In genomic region chr19:18477974-18478373, GRCh38 we compare ENCODE assay signal across 12 cellular contexts. TPM values are rescaled to one million over a fixed set of nuclear protein-coding genes. Genes with fewer than 3 reads are reported as not detected.
DNase-seq lines count a peak whose midpoint lies in the region; ATAC-seq and TF ChIP-seq lines count a peak whose summit lies in the region.
"Had no signal": no experiment of that assay in that cellular context is flagged by ENCODE, and none has a peak within 500 bp of the region (broad histone marks: within the 10 kb centered on the region; RNA-seq: fewer than 3 reads in every experiment).

No MANE protein-coding gene starts in this region.

- no peak overlapping the region for H3K9ac ChIP-seq in mammary epithelial cell (ENCODE audit: insufficient read depth, low read length)

- BruUV-seq in MCF 10A (replicated peaks; lab: Mats Ljungman, UMichigan) (no TSS peak), mammary epithelial cell (replicated peaks; lab: Mats Ljungman, UMichigan) (no TSS peak)

- WGBS in mammary epithelial cell (ENCODE audit: low coverage, missing lambda C conversion rate), result 89% methylated on average over 8 of the region's 8 CpGs
- 80 to 84% methylated on average over 1 to 8 of the region's 8 CpGs for WGBS in transverse colon (ENCODE audit: low coverage in 1 of 2), 2 donors

- peak overlapping the region; percentile 35 for H3K27ac Mint-ChIP-seq in MCF 10A (ENCODE audit: low read depth, unreplicated experiment)
- peak overlapping the region; percentile 91 for H3K27ac Mint-ChIP-seq in activated naive CD8-positive, alpha-beta T cell treated with anti-CD3 and anti-CD28 coated beads, Interleukin-2, amount 50 U/mL, for 24 hours

- POLR2A ChIA-PET in MCF 10A (lab: Yijun Ruan, JAX), result interaction anchor here (0.5 kb wide), 1 partner anchor 758 kb away, joined by 3 read pairs; no protein-coding TSS in a partner anchor

- dilution Hi-C loops in mammary epithelial cell (cut with HindIII; ENCODE audit: low sequenced_read_pairs), result no loop called here

- peaks cover 97% of the 10 kb centered on the region for H3K79me2 ChIP-seq in mammary epithelial cell (ENCODE audit: insufficient read depth, low read length)

- no peak for TF ChIP-seq EP300 in transverse colon (IDR thresholded peaks at IDR 0.05; ENCODE audit: low read depth)

- H3K36me3 ChIP-seq in mammary epithelial cell (ENCODE audit: insufficient read depth, low read length) (no peaks in the 10 kb centered on the region), muscle layer of duodenum (ENCODE audit: control insufficient read depth in 1 of 2, insufficient read depth in 2 of 2, low read length in 2 of 2) (no peaks in the 10 kb centered on the region), transverse colon (no peaks in the 10 kb centered on the region)

- H3K27me3 Mint-ChIP-seq in MCF 10A (ENCODE audit: insufficient read depth, unreplicated experiment), result no peaks in the 10 kb centered on the region
- no peaks in the 10 kb centered on the region for H3K27me3 Mint-ChIP-seq in activated naive CD8-positive, alpha-beta T cell treated with anti-CD3 and anti-CD28 coated beads, Interleukin-2, amount 50 U/mL, for 24 hours

- no peak for TF ChIP-seq CTCF in MCF 10A (IDR thresholded peaks at IDR 0.05; ENCODE audit: unreplicated experiment)
- TF ChIP-seq CTCF in mammary epithelial cell (conservative IDR thresholded peaks at IDR 0.05 in 1 of 2, IDR thresholded peaks at IDR 0.05 in 1 of 2; ENCODE audit: extremely low read depth in 1 of 2, insufficient read depth in 1 of 2, low read depth in 1 of 2, low read length in 2 of 2), result no peak
- no peak for TF ChIP-seq CTCF in transverse colon (IDR thresholded peaks at IDR 0.05)

- CTCF ChIA-PET in MCF 10A (lab: Yijun Ruan, JAX) (interaction anchor here (0.6 to 1.4 kb wide), 4 partner anchors 8 to 293 kb away, joined by 3 to 6 read pairs (median 4); no protein-coding TSS in a partner anchor), mammary epithelial cell (lab: Charles Lee; ENCODE audit: low non-redundant PET) (no interaction called here)

- H3K27ac ChIP-seq in mammary epithelial cell (ENCODE audit: insufficient read depth, low read depth, low read length) (no peak overlapping the region), muscle layer of duodenum (ENCODE audit: low read length) (peak overlapping the region; percentile 61), transverse colon (peak overlapping the region; percentile 80 to 88 (median 84))
- H3K27ac ChIP-seq: C4-2B had no signal

- H3K4me3 Mint-ChIP-seq in MCF 10A (ENCODE audit: unreplicated experiment), result no peak overlapping the region
- H3K4me3 Mint-ChIP-seq in activated naive CD8-positive, alpha-beta T cell treated with anti-CD3 and anti-CD28 coated beads, Interleukin-2, amount 50 U/mL, for 24 hours, result no peak overlapping the region

- peaks cover 38% of the 10 kb centered on the region for H3K4me1 ChIP-seq in mammary epithelial cell (ENCODE audit: insufficient read depth, low read length)
- peaks cover 8 to 39% of the 10 kb centered on the region in 2 donors for H3K4me1 ChIP-seq in muscle layer of duodenum (ENCODE audit: control insufficient read depth in 1 of 2, insufficient read depth in 2 of 2, low read length in 2 of 2)
- peaks cover 48 to 76% (median 64%) of the 10 kb centered on the region in 4 donors for H3K4me1 ChIP-seq in transverse colon

- TF ChIP-seq POLR2A in transverse colon (IDR thresholded peaks at IDR 0.05), result no peak

- no peak for DNase-seq in MCF 10A (ENCODE audit: unreplicated experiment)
- no peak for DNase-seq in mammary epithelial cell
- no peak for DNase-seq in activated naive CD8-positive, alpha-beta T cell treated with anti-CD3 and anti-CD28 coated beads, Interleukin-2, amount 50 U/mL, for 24 hours
- no peak for DNase-seq in transverse colon
- DNase-seq in nucleus accumbens (lab: John Stamatoyannopoulos, UW), result no peak
- no peak for DNase-seq in stimulated activated CD4-positive, alpha-beta T cell treated with anti-CD3 and anti-CD28 coated beads, Interleukin-2, amount 100 ng/mL, for 24 hours
- DNase-seq: activated effector memory CD4-positive, alpha-beta T cell treated with anti-CD3 and anti-CD28 coated beads, Interleukin-2, amount 50 U/mL, for 16 hours; H7; stimulated activated CD4-positive, alpha-beta T cell treated with anti-CD3 and anti-CD28 coated beads, Interleukin-4, amount 100 ng/mL, for 1 hour had no signal

- H3K4me1 Mint-ChIP-seq in MCF 10A (ENCODE audit: insufficient read depth, unreplicated experiment), result peaks cover 31% of the 10 kb centered on the region
- peaks cover 83% of the 10 kb centered on the region for H3K4me1 Mint-ChIP-seq in activated naive CD8-positive, alpha-beta T cell treated with anti-CD3 and anti-CD28 coated beads, Interleukin-2, amount 50 U/mL, for 24 hours

- no peaks in the 10 kb centered on the region for H4K20me1 ChIP-seq in mammary epithelial cell (ENCODE audit: insufficient read depth, low read length)

- H3K4me3 ChIP-seq in mammary epithelial cell (replicated peaks in 1 of 3; ENCODE audit: insufficient read depth in 1 of 3, low read depth in 2 of 3, low read length in 3 of 3), result no peak overlapping the region
- no peak overlapping the region for H3K4me3 ChIP-seq in muscle layer of duodenum (ENCODE audit: low read depth in 1 of 2, low read length in 2 of 2)
- H3K4me3 ChIP-seq in transverse colon, result no peak overlapping the region

- H3K9me3 Mint-ChIP-seq in MCF 10A (ENCODE audit: unreplicated experiment), result no peaks in the 10 kb centered on the region
- no peaks in the 10 kb centered on the region for H3K9me3 Mint-ChIP-seq in activated naive CD8-positive, alpha-beta T cell treated with anti-CD3 and anti-CD28 coated beads, Interleukin-2, amount 50 U/mL, for 24 hours

- ATAC-seq in activated naive CD8-positive, alpha-beta T cell treated with anti-CD3 and anti-CD28 coated beads, Interleukin-2, amount 50 U/mL, for 24 hours, result no peak
- no peak for ATAC-seq in GM18511 (IDR thresholded peaks at IDR 0.05; ENCODE audit: unreplicated experiment)

- H3K27me3 ChIP-seq in mammary epithelial cell (ENCODE audit: insufficient read depth, low read length) (no peaks in the 10 kb centered on the region), muscle layer of duodenum (ENCODE audit: low read depth, low read length) (no peaks in the 10 kb centered on the region), transverse colon (no peaks in the 10 kb centered on the region)

- peaks cover 6% of the 10 kb centered on the region for H3K36me3 Mint-ChIP-seq in MCF 10A (ENCODE audit: insufficient read depth, unreplicated experiment)
- peaks cover 12% of the 10 kb centered on the region for H3K36me3 Mint-ChIP-seq in activated naive CD8-positive, alpha-beta T cell treated with anti-CD3 and anti-CD28 coated beads, Interleukin-2, amount 50 U/mL, for 24 hours (ENCODE audit: low read depth)

- H2AFZ ChIP-seq in mammary epithelial cell (ENCODE audit: low read depth, low read length), result no peak overlapping the region

- intact Hi-C loops in MCF 10A (cut with micrococcal nuclease) (loop anchor here (10.0 kb wide), 1 partner anchor 197 kb away; no protein-coding TSS in a partner anchor), mammary epithelial cell (cut with micrococcal nuclease) (loop anchor here (5.0 kb wide), 1 partner anchor 44 kb away; the partner anchor contains the start of gene ELL), transverse colon (cut with DNase I; ENCODE audit: low total_unique reads) (loop anchor here (5.0 kb wide), 1 partner anchor 484 kb away; no protein-coding TSS in a partner anchor)

- in situ Hi-C loops in mammary epithelial cell (cut with MboI; ENCODE audit: low sequenced_read_pairs in 2 of 2) (no loop called here), transverse colon (cut with MboI; ENCODE audit: low pct_ligation_motif_present in 1 of 4, low pct_unique_long_range_greater_than_20kb in 1 of 4, low sequenced_read_pairs in 3 of 4) (no loop called here)

- H3K9me3 ChIP-seq in mammary epithelial cell (replicated peaks; ENCODE audit: insufficient read depth, low read length), result no peaks in the 10 kb centered on the region
- no peaks in the 10 kb centered on the region for H3K9me3 ChIP-seq in muscle layer of duodenum (ENCODE audit: control insufficient read depth in 1 of 2, low read length in 2 of 2)
- no peaks in the 10 kb centered on the region for H3K9me3 ChIP-seq in transverse colon

- H3K4me2 ChIP-seq in mammary epithelial cell (ENCODE audit: insufficient read depth, low read depth, low read length), result no peak overlapping the region

RNA-seq across cellular contexts. Expression of gene ISYNA1, which starts 40.0 kb away (rescaled TPM):
- total RNA-seq in MCF 10A (2022) (6.8 and 7.7 TPM in 2 replicates), mammary epithelial cell (10 to 100 TPM; 13.0 to 26.3 TPM), transverse colon (10 to 100 TPM in 2 of 4 donors, 1 to 10 TPM in 2; 3.0 to 15.1 (median 8.8) TPM)
- 14.9 TPM for polyA plus RNA-seq in mammary epithelial cell
- polyA minus RNA-seq in mammary epithelial cell, result 10.4 TPM

RNA-seq across cellular contexts. Expression of gene ELL, which starts 43.9 kb away (rescaled TPM):
- total RNA-seq in MCF 10A (2022) (20.8 and 22.4 TPM in 2 replicates), mammary epithelial cell (10 to 100 TPM; 17.3 to 27.7 TPM), transverse colon (10 to 100 TPM; 16.2 to 72.2 (median 18.0) TPM)
- 9.5 TPM for polyA plus RNA-seq in mammary epithelial cell
- polyA minus RNA-seq in mammary epithelial cell, result 10.9 TPM

RNA-seq across cellular contexts. Expression of gene SSBP4, which starts 58.8 kb away (rescaled TPM):
- total RNA-seq in MCF 10A (2022), result 22.3 and 26.3 TPM in 2 replicates
- 10 to 100 TPM; 34.0 to 41.0 TPM for total RNA-seq in mammary epithelial cell
- polyA plus RNA-seq in mammary epithelial cell, result 14.3 TPM
- 1.7 TPM for polyA minus RNA-seq in mammary epithelial cell
- 10 to 100 TPM in 3 of 4 donors, 1 to 10 TPM in 1; 9.4 to 40.4 (median 32.2) TPM for total RNA-seq in transverse colon
